ENCODE assay signal across 12 cellular contexts in the genomic region with DNA sequence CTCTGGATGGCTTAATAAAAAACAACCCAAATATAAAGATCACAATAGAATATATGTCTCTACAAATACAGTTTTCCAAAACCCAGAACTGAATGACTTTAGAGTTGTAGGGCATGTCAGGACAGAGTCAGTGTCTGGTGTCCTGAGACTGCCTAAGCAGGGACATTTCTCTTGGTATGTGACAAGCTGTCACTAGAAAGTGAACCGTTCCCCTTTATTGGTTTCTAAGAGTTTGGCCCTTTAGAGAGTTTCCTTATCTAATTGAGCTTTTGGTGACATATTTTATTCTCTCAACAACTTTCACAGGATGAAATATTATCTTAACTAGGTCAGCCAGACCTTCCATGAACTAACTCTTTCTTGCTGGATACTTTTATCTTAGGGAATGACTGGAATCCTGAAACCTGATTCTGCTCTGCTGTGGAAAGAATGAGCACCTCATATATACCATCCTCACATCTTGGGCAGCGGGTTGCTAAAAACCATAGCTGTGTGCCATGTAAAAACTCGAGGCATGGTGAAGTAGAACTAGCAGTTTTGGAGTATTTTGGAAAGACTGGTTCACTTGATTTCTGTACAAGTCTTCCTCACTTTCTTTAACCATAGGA.
"Had no signal": no experiment of that assay in that cellular context is flagged by ENCODE, and none has a peak within 500 bp of the region (broad histone marks: within the 10 kb centered on the region; RNA-seq: fewer than 3 reads in every experiment).

No MANE protein-coding gene starts in this region.

- DNase-seq: activated CD4-positive, alpha-beta memory T cell treated with anti-CD3 and anti-CD28 coated beads, Interleukin-2, amount 10 ng/mL, durations not matched to agents 7 days and 5 days; activated CD4-positive, alpha-beta T cell treated with anti-CD3 and anti-CD28 coated beads for 48 hours; activated effector memory CD4-positive, alpha-beta T cell treated with Interleukin-2 at 50 U/mL for 16 hours; activated naive CD4-positive, alpha-beta T cell treated with anti-CD3 and anti-CD28 coated beads, Interleukin-2, amount 10 ng/mL, durations not matched to agents 7 days and 5 days; activated T-cell treated with anti-CD3 and anti-CD28 coated beads, Interleukin-2, amount 50 U/mL, for 72 hours; anterior cingulate cortex; brain microvascular endothelial cell; caudate nucleus; effector memory CD4-positive, alpha-beta T cell; glutamatergic neuron; spleen; stimulated activated CD4-positive, alpha-beta T cell treated with anti-CD3 and anti-CD28 coated beads, Interleukin-4, amount 100 ng/mL, for 4 hours had no signal

- ATAC-seq: activated T-cell treated with anti-CD3 and anti-CD28 coated beads, Interleukin-2, amount 50 U/mL, for 72 hours had no signal
